Comparison of ENCODE assay signal across 10 cellular contexts in the genomic region with DNA sequence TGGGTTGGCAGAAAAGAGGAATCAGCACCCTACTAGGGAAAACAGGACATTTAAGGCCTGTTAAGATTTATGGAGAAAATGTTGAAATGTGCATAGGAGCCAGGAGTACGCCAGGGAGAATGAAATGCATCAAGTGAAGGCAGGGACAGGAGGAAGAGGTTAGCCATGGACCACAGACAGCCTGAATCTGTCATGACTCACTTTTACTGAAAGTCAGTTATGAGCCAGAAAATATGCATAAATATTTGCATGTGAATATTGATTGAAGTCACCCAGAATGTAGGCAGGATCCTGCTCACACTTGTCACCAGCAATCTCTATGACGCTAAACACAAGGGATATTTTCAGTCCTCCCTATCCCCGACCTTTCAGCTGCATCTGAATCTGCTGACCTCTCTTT. TPM values are rescaled to one million over a fixed set of nuclear protein-coding genes. Genes with fewer than 3 reads are reported as not detected.
A peak's percentile ranks its signal among the peaks of the same experiment; 100 is the strongest.
DNase-seq lines count a peak whose midpoint lies in the region; ATAC-seq and TF ChIP-seq lines count a peak whose summit lies in the region.
"Had no signal": no experiment of that assay in that cellular context is flagged by ENCODE, and none has a peak within 500 bp of the region (broad histone marks: within the 10 kb centered on the region; RNA-seq: fewer than 3 reads in every experiment).

No MANE protein-coding gene starts in this region.

- intact Hi-C loops in body of pancreas (cut with DNase I): no loop called here

- no peaks in the 10 kb centered on the region for H3K36me3 ChIP-seq in body of pancreas (replicated peaks in 1 of 2; ENCODE audit: insufficient read depth in 1 of 2, low read depth in 2 of 2)

- TF ChIP-seq CTCF in body of pancreas (IDR thresholded peaks at IDR 0.05) (no peak), omental fat pad (IDR thresholded peaks at IDR 0.05) (no peak)

- DNase-seq in AG20443 (ENCODE audit: low spot score) (peak; percentile 76), NCI-H226 (peak; percentile 57), dermis blood vessel endothelial cell (peak; percentile 50), body of pancreas (no peak), COR-L47 (lab: John Stamatoyannopoulos, UW) (no peak), omental fat pad (ENCODE audit: low spot score) (no peak)
- DNase-seq: MM.1S had no signal

- no peaks in the 10 kb centered on the region for H3K9me3 ChIP-seq in body of pancreas

- no peak overlapping the region for H3K27ac ChIP-seq in body of pancreas

- TF ChIP-seq POLR2A in body of pancreas (IDR thresholded peaks at IDR 0.05): no peak

- H3K4me1 ChIP-seq in body of pancreas: no peaks in the 10 kb centered on the region

- no peaks in the 10 kb centered on the region for H3K27me3 ChIP-seq in body of pancreas

- peak; percentile 52 for ATAC-seq in GM19468 (IDR thresholded peaks at IDR 0.05; ENCODE audit: extremely low read depth, unreplicated experiment)
- no peak for ATAC-seq in body of pancreas
- no peak for ATAC-seq in GM21528 (IDR thresholded peaks at IDR 0.05; ENCODE audit: low FRiP score, unreplicated experiment)
- ATAC-seq in omental fat pad (ENCODE audit: low FRiP score): no peak
- ATAC-seq: naive thymus-derived CD4-positive, alpha-beta T cell had no signal

- 61 to 69% methylated on average over 3 of the region's 3 CpGs for WGBS in body of pancreas, 2 donors

- no peak overlapping the region for H3K4me3 ChIP-seq in body of pancreas

RNA-seq across cellular contexts. Expression of a gene that starts 25.1 kb away (rescaled TPM):
- total RNA-seq in dermis blood vessel endothelial cell (182 and 232 TPM in 2 replicates), body of pancreas (10 to 100 TPM; 17.5 to 29.8 TPM), omental fat pad (100 to 1,000 TPM in 2 of 4 donors, 10 to 100 TPM in 2; 35.8 to 107 (median 100) TPM)

Comparison
In these comparisons a context has a peak if more than half of its experiments do, and no peak if none do; other contexts are left out.
1. DNase-seq: peak in AG20443 (single experiment), NCI-H226 (single experiment) and dermis blood vessel endothelial cell (single experiment); none in body of pancreas (0 of 4), COR-L47 (single experiment) and omental fat pad (single experiment).